ENCODE assay signal across 1 cellular context in the genomic region with DNA sequence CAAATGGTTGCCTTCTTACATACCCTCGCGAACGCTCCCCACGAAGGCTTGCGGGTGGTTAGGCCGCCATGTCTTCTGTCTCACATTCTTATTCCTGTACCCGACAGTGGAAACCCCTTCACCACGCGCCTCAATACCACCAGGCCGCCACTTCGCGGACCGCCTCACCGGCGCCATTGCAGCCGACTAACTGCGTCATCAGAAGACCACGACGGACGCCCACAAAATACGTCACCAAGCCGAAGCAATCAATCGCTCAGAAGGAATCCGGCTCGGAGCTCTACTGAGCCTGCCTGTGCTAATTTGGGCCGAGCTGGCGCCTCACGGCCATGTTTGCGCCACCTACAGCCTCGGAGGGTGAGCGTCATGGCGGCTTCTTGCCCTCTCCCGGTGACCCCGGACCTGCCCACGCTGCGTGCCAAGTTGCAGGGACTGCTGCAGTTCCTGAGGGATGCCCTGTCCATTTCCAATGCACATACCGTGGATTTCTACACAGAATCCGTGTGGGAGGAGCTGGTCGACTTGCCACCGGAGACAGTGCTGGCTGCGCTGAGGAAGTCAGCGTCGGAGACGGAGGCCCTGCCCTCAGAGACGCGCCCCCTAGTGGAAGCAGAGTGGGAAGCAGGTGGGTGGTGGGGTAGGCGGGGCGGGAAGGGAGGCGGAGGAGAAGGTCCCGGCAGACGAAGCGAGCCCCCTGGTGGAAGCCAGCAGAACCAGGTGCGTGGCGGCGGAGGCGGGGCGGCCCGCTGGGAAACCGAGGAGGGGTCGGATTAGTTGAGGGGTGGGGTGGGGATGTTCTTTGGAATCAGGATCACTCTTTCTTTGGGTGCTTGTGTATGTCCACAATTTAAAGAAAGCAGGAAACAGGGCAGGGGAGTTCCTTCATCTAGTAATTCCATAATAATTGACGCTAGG.
TF ChIP-seq lines count a peak whose summit lies in the region.

A gene with protein sequence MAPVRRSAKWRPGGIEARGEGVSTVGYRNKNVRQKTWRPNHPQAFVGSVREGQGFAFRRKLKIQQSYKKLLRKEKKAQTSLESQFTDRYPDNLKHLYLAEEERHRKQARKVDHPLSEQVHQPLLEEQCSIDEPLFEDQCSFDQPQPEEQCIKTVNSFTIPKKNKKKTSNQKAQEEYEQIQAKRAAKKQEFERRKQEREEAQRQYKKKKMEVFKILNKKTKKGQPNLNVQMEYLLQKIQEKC (minus strand): TSS at position 188 of the 915 bp plus-strand sequence. CDS start 11 bp downstream, at position 177.
A gene with protein sequence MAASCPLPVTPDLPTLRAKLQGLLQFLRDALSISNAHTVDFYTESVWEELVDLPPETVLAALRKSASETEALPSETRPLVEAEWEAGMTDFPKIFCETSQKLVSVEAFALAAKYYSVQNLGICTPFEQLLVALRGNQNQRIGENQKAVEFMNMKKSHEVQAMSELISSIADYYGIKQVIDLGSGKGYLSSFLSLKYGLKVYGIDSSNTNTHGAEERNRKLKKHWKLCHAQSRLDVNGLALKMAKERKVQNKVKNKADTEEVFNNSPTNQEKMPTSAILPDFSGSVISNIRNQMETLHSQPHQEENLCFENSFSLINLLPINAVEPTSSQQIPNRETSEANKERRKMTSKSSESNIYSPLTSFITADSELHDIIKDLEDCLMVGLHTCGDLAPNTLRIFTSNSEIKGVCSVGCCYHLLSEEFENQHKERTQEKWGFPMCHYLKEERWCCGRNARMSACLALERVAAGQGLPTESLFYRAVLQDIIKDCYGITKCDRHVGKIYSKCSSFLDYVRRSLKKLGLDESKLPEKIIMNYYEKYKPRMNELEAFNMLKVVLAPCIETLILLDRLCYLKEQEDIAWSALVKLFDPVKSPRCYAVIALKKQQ (plus strand): TSS at position 330 of the 915 bp plus-strand sequence. CDS start 37 bp downstream, at position 367.

TF ChIP-seq in SK-N-SH, 30 proteins besides CTCF, POLR2A, EP300 and RAD21 (continued from another document):
- TF ChIP-seq, protein P1, sequence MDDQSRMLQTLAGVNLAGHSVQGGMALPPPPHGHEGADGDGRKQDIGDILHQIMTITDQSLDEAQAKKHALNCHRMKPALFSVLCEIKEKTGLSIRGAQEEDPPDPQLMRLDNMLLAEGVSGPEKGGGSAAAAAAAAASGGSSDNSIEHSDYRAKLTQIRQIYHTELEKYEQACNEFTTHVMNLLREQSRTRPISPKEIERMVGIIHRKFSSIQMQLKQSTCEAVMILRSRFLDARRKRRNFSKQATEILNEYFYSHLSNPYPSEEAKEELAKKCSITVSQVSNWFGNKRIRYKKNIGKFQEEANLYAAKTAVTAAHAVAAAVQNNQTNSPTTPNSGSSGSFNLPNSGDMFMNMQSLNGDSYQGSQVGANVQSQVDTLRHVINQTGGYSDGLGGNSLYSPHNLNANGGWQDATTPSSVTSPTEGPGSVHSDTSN (IDR thresholded peaks at IDR 0.05) = 0 out of 2 replicates have a peak, but pooled peaks have one; percentile 24
- TF ChIP-seq, protein P2, sequence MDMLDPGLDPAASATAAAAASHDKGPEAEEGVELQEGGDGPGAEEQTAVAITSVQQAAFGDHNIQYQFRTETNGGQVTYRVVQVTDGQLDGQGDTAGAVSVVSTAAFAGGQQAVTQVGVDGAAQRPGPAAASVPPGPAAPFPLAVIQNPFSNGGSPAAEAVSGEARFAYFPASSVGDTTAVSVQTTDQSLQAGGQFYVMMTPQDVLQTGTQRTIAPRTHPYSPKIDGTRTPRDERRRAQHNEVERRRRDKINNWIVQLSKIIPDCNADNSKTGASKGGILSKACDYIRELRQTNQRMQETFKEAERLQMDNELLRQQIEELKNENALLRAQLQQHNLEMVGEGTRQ (IDR thresholded peaks at IDR 0.05; ENCODE audit: borderline replicate concordance, low read depth, low read length) = no peak
- peak; percentile 95 for TF ChIP-seq TAF1 (IDR thresholded peaks at IDR 0.05; ENCODE audit: borderline replicate concordance, low read depth, low read length)
- TF ChIP-seq, protein P3, sequence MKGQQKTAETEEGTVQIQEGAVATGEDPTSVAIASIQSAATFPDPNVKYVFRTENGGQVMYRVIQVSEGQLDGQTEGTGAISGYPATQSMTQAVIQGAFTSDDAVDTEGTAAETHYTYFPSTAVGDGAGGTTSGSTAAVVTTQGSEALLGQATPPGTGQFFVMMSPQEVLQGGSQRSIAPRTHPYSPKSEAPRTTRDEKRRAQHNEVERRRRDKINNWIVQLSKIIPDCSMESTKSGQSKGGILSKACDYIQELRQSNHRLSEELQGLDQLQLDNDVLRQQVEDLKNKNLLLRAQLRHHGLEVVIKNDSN (IDR thresholded peaks at IDR 0.05; ENCODE audit: borderline replicate concordance, low read depth) = no peak
- TF ChIP-seq TEAD4 (IDR thresholded peaks at IDR 0.05; ENCODE audit: borderline replicate concordance, insufficient read depth) = 0 out of 2 replicates have a peak, but pooled peaks have one; percentile 17
- TF ChIP-seq NRF1 (IDR thresholded peaks at IDR 0.05; ENCODE audit: low read depth, low read length) = no peak
- TF ChIP-seq SMC3 (IDR thresholded peaks at IDR 0.05; ENCODE audit: low read depth, low read length) = peak; percentile 41
- TF ChIP-seq, protein P4, sequence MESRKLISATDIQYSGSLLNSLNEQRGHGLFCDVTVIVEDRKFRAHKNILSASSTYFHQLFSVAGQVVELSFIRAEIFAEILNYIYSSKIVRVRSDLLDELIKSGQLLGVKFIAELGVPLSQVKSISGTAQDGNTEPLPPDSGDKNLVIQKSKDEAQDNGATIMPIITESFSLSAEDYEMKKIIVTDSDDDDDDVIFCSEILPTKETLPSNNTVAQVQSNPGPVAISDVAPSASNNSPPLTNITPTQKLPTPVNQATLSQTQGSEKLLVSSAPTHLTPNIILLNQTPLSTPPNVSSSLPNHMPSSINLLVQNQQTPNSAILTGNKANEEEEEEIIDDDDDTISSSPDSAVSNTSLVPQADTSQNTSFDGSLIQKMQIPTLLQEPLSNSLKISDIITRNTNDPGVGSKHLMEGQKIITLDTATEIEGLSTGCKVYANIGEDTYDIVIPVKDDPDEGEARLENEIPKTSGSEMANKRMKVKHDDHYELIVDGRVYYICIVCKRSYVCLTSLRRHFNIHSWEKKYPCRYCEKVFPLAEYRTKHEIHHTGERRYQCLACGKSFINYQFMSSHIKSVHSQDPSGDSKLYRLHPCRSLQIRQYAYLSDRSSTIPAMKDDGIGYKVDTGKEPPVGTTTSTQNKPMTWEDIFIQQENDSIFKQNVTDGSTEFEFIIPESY (IDR thresholded peaks at IDR 0.05; ENCODE audit: borderline replicate concordance, low read depth) = peak; percentile 32; the same call in 1 of the 2 replicates
- TF ChIP-seq FOSL2 (IDR thresholded peaks at IDR 0.05; ENCODE audit: borderline replicate concordance, low read depth) = peak; percentile 6; the same call in 1 of the 2 replicates
- TF ChIP-seq EZH2phosphoT487 (IDR thresholded peaks at IDR 0.05; ENCODE audit: borderline replicate concordance, low read depth) = no peak
- no peak; the same call in 1 of the 2 replicates for TF ChIP-seq RXRA (IDR thresholded peaks at IDR 0.05; ENCODE audit: borderline replicate concordance, low read depth)
- TF ChIP-seq MEF2A (IDR thresholded peaks at IDR 0.05; ENCODE audit: borderline replicate concordance, low read depth) = peak; percentile 94
- TF ChIP-seq, protein P5, sequence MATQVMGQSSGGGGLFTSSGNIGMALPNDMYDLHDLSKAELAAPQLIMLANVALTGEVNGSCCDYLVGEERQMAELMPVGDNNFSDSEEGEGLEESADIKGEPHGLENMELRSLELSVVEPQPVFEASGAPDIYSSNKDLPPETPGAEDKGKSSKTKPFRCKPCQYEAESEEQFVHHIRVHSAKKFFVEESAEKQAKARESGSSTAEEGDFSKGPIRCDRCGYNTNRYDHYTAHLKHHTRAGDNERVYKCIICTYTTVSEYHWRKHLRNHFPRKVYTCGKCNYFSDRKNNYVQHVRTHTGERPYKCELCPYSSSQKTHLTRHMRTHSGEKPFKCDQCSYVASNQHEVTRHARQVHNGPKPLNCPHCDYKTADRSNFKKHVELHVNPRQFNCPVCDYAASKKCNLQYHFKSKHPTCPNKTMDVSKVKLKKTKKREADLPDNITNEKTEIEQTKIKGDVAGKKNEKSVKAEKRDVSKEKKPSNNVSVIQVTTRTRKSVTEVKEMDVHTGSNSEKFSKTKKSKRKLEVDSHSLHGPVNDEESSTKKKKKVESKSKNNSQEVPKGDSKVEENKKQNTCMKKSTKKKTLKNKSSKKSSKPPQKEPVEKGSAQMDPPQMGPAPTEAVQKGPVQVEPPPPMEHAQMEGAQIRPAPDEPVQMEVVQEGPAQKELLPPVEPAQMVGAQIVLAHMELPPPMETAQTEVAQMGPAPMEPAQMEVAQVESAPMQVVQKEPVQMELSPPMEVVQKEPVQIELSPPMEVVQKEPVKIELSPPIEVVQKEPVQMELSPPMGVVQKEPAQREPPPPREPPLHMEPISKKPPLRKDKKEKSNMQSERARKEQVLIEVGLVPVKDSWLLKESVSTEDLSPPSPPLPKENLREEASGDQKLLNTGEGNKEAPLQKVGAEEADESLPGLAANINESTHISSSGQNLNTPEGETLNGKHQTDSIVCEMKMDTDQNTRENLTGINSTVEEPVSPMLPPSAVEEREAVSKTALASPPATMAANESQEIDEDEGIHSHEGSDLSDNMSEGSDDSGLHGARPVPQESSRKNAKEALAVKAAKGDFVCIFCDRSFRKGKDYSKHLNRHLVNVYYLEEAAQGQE (IDR thresholded peaks at IDR 0.05; ENCODE audit: low read depth, low read length) = peak; percentile 75; the same call in 1 of the 2 replicates
- peak; percentile 42; the same call in 1 of the 2 replicates for TF ChIP-seq SIN3A (IDR thresholded peaks at IDR 0.05; ENCODE audit: borderline replicate concordance, low read depth, low read length)
- TF ChIP-seq RFX5 (IDR thresholded peaks at IDR 0.05; ENCODE audit: low read length) = no peak
- peak; percentile 54; the same call in 1 of the 2 replicates for TF ChIP-seq MXI1 (IDR thresholded peaks at IDR 0.05; ENCODE audit: low read depth, low read length)
- peak; percentile 76 for TF ChIP-seq RCOR1 (IDR thresholded peaks at IDR 0.05; ENCODE audit: low read length)
- no peak for TF ChIP-seq TCF12 (IDR thresholded peaks at IDR 0.05)
- TF ChIP-seq GABPA (IDR thresholded peaks at IDR 0.05; ENCODE audit: low read depth) = peak; percentile 44; the same call in 1 of the 2 replicates
- TF ChIP-seq FOXM1 (IDR thresholded peaks at IDR 0.05; ENCODE audit: low read depth) = no peak
- TF ChIP-seq, protein P6, sequence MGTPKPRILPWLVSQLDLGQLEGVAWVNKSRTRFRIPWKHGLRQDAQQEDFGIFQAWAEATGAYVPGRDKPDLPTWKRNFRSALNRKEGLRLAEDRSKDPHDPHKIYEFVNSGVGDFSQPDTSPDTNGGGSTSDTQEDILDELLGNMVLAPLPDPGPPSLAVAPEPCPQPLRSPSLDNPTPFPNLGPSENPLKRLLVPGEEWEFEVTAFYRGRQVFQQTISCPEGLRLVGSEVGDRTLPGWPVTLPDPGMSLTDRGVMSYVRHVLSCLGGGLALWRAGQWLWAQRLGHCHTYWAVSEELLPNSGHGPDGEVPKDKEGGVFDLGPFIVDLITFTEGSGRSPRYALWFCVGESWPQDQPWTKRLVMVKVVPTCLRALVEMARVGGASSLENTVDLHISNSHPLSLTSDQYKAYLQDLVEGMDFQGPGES (IDR thresholded peaks at IDR 0.05; ENCODE audit: low read depth, low read length) = no peak
- TF ChIP-seq ELF1 (IDR thresholded peaks at IDR 0.05) = peak; percentile 58
- no peak for TF ChIP-seq NFIC (IDR thresholded peaks at IDR 0.05; ENCODE audit: borderline replicate concordance)
- TF ChIP-seq GATA2 (CRISPR knock-in tag; IDR thresholded peaks at IDR 0.05) = no peak
- TF ChIP-seq YY1 (IDR thresholded peaks at IDR 0.05; ENCODE audit: low read depth) = peak; percentile 98
- peak; percentile 77 for TF ChIP-seq POLR2AphosphoS5 (IDR thresholded peaks at IDR 0.05; ENCODE audit: low read depth, low read length)
- TF ChIP-seq, protein P7, sequence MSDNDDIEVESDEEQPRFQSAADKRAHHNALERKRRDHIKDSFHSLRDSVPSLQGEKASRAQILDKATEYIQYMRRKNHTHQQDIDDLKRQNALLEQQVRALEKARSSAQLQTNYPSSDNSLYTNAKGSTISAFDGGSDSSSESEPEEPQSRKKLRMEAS (IDR thresholded peaks at IDR 0.05; ENCODE audit: low read depth) = no peak
TF ChIP-seq in SK-N-SH: peak in this region for 17.
